ENCODE assay signal across 10 cellular contexts in the genomic region with DNA sequence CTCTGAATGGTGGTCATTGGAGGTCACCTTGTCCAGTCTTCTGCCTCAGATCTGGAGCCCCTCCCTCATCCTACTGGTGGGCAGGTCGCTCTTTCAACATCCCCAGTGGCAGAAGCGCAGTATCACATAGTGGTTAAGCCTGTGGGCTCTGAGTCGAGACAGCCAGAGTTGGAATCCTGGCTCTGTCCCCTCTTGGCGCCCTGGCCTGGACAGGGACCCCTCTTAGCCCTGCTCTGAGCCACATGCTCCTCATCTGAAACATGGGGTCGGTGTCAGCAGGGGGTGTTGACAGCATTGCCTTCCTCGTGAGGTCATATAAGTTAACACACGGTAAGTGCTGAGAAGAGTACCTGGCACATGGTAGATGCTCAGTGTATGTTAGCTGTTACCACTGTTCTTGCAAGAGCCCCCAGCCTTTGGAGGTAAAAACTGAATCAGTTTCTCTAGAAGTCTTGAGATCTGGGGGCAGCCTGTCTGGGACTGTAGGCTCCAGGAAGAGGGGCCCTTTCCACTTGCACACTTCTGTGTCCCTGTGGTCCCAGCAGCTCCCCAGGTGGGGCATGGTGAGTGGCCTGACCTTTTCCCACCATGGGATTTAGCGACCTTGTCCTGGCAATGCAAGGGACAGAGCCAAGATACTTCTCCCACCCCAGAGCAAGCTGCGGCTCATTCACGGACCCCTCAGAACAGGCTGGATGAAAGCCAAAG. TPM values are rescaled to one million over a fixed set of nuclear protein-coding genes. Genes with fewer than 3 reads are reported as not detected.
DNase-seq lines count a peak whose midpoint lies in the region; ATAC-seq lines count a peak whose summit lies in the region.
"Had no signal": no experiment of that assay in that cellular context is flagged by ENCODE, and none has a peak within 500 bp of the region (broad histone marks: within the 10 kb centered on the region; RNA-seq: fewer than 3 reads in every experiment).

No MANE protein-coding gene starts in this region.

- no peak overlapping the region for H3K14ac ChIP-seq in mesenchymal stem cell (ENCODE audit: low read length in 2 of 2)

- H3K4me1 ChIP-seq in mesenchymal stem cell (ENCODE audit: control insufficient read depth, insufficient read depth, low read depth, low read length) (peaks cover 54% of the 10 kb centered on the region), thymus (ENCODE audit: control insufficient read depth, insufficient read depth, low read length) (peaks cover 31% of the 10 kb centered on the region)

- no peaks in the 10 kb centered on the region for H3K9me3 Mint-ChIP-seq in activated naive CD4-positive, alpha-beta T cell treated with anti-CD3 and anti-CD28 coated beads for 36 hours
- no peaks in the 10 kb centered on the region for H3K9me3 Mint-ChIP-seq in activated naive CD8-positive, alpha-beta T cell treated with anti-CD3 and anti-CD28 coated beads, Interleukin-2, amount 50 U/mL, for 24 hours

- H3K27ac ChIP-seq in mesenchymal stem cell (ENCODE audit: low read length, poor library complexity, severe bottlenecking) (no peak overlapping the region), thymus (ENCODE audit: low read depth) (peak overlapping the region; percentile 57)

- CTCF ChIA-PET in activated naive CD4-positive, alpha-beta T cell treated with anti-CD3 and anti-CD28 coated beads for 36 hours (lab: Charles Lee): no interaction called here

- H4K91ac ChIP-seq in mesenchymal stem cell (ENCODE audit: low read length): no peak overlapping the region

- no peaks in the 10 kb centered on the region for H3K27me3 Mint-ChIP-seq in activated naive CD4-positive, alpha-beta T cell treated with anti-CD3 and anti-CD28 coated beads for 36 hours (ENCODE audit: low read depth)
- H3K27me3 Mint-ChIP-seq in activated naive CD8-positive, alpha-beta T cell treated with anti-CD3 and anti-CD28 coated beads, Interleukin-2, amount 50 U/mL, for 24 hours: no peaks in the 10 kb centered on the region

- H3K27ac Mint-ChIP-seq in activated naive CD4-positive, alpha-beta T cell treated with anti-CD3 and anti-CD28 coated beads for 36 hours: peak overlapping the region; percentile 99
- H3K27ac Mint-ChIP-seq in activated naive CD8-positive, alpha-beta T cell treated with anti-CD3 and anti-CD28 coated beads, Interleukin-2, amount 50 U/mL, for 24 hours: peak overlapping the region; percentile 98

- H3K23ac ChIP-seq in mesenchymal stem cell (ENCODE audit: low read length in 2 of 2): no peak overlapping the region

- H2AK5ac ChIP-seq in mesenchymal stem cell (ENCODE audit: low read length, severe bottlenecking): peak overlapping the region; percentile 84

- H3K9ac ChIP-seq in mesenchymal stem cell (ENCODE audit: low read length): peak overlapping the region; percentile 97

- H2BK120ac ChIP-seq in mesenchymal stem cell (ENCODE audit: low read depth, low read length): no peak overlapping the region

- H3K4me3 Mint-ChIP-seq in activated naive CD4-positive, alpha-beta T cell treated with anti-CD3 and anti-CD28 coated beads for 36 hours: peak overlapping the region; percentile 87
- peak overlapping the region; percentile 98 for H3K4me3 Mint-ChIP-seq in activated naive CD8-positive, alpha-beta T cell treated with anti-CD3 and anti-CD28 coated beads, Interleukin-2, amount 50 U/mL, for 24 hours

- H3K9me3 ChIP-seq in mesenchymal stem cell (ENCODE audit: control insufficient read depth, low read length) (no peaks in the 10 kb centered on the region), thymus (ENCODE audit: control insufficient read depth) (no peaks in the 10 kb centered on the region), MG63 (no peaks in the 10 kb centered on the region)

- no peak overlapping the region for H2BK5ac ChIP-seq in mesenchymal stem cell (ENCODE audit: low read depth, low read length, poor library complexity, severe bottlenecking)

- intact Hi-C loops in activated naive CD4-positive, alpha-beta T cell treated with anti-CD3 and anti-CD28 coated beads for 36 hours (cut with micrococcal nuclease): no loop called here

- no peak for DNase-seq in activated naive CD4-positive, alpha-beta T cell treated with anti-CD3 and anti-CD28 coated beads for 36 hours
- DNase-seq in activated naive CD4-positive, alpha-beta T cell treated with anti-CD3 and anti-CD28 coated beads, Interleukin-2, amount 50 U/mL, for 16 hours: no peak
- DNase-seq in activated naive CD8-positive, alpha-beta T cell treated with anti-CD3 and anti-CD28 coated beads, Interleukin-2, amount 50 U/mL, for 24 hours: no peak
- DNase-seq in mesenchymal stem cell: no peak
- no peak for DNase-seq in MG63
- DNase-seq: cortex of kidney, NCI-H1105 had no signal

- H3K4me3 ChIP-seq in mesenchymal stem cell (ENCODE audit: insufficient read depth in 1 of 2, low read depth in 1 of 2, low read length in 2 of 2) (no peak overlapping the region), thymus (ENCODE audit: low read length) (no peak overlapping the region), MG63 (no peak overlapping the region)

- peaks cover 35% of the 10 kb centered on the region for H3K4me1 Mint-ChIP-seq in activated naive CD4-positive, alpha-beta T cell treated with anti-CD3 and anti-CD28 coated beads for 36 hours (ENCODE audit: low read depth)
- peaks cover 38% of the 10 kb centered on the region for H3K4me1 Mint-ChIP-seq in activated naive CD8-positive, alpha-beta T cell treated with anti-CD3 and anti-CD28 coated beads, Interleukin-2, amount 50 U/mL, for 24 hours

- H3K18ac ChIP-seq in mesenchymal stem cell (ENCODE audit: low read depth in 1 of 2, low read length in 2 of 2): no peak overlapping the region

- H2BK12ac ChIP-seq in mesenchymal stem cell (ENCODE audit: low read length in 2 of 2): no peak overlapping the region

- H2AFZ ChIP-seq in mesenchymal stem cell (ENCODE audit: low read depth, low read length): no peak overlapping the region

- H2BK15ac ChIP-seq in mesenchymal stem cell (ENCODE audit: low read depth, poor library complexity, severe bottlenecking): no peak overlapping the region

- peaks cover 62% of the 10 kb centered on the region for H3K36me3 Mint-ChIP-seq in activated naive CD4-positive, alpha-beta T cell treated with anti-CD3 and anti-CD28 coated beads for 36 hours (ENCODE audit: low read depth)
- peaks cover 67% of the 10 kb centered on the region for H3K36me3 Mint-ChIP-seq in activated naive CD8-positive, alpha-beta T cell treated with anti-CD3 and anti-CD28 coated beads, Interleukin-2, amount 50 U/mL, for 24 hours (ENCODE audit: low read depth)

- no peak for ATAC-seq in activated naive CD8-positive, alpha-beta T cell treated with anti-CD3 and anti-CD28 coated beads, Interleukin-2, amount 50 U/mL, for 24 hours
- no peak for ATAC-seq in GM18870 (IDR thresholded peaks at IDR 0.05; ENCODE audit: unreplicated experiment)
- ATAC-seq in HG02623 (IDR thresholded peaks at IDR 0.05; ENCODE audit: unreplicated experiment): no peak

- 95% methylated on average over 10 of the region's 10 CpGs for WGBS in mesenchymal stem cell
- WGBS in thymus: 94% methylated on average over 10 of the region's 10 CpGs

- H4K8ac ChIP-seq in mesenchymal stem cell (ENCODE audit: low read length): peak overlapping the region; percentile 45

- H3K4me2 ChIP-seq in mesenchymal stem cell (ENCODE audit: low read length, poor library complexity, severe bottlenecking): no peak overlapping the region

- peaks cover 74 to 82% of the 10 kb centered on the region in 2 experiments for H3K36me3 ChIP-seq in mesenchymal stem cell (ENCODE audit: control insufficient read depth in 1 of 2, insufficient read depth in 2 of 2, low read depth in 1 of 2, low read length in 2 of 2)
- H3K36me3 ChIP-seq in thymus (ENCODE audit: control insufficient read depth, insufficient read depth): peaks cover 55% of the 10 kb centered on the region
- H3K36me3 ChIP-seq in MG63: peaks cover 60% of the 10 kb centered on the region

- H3K27me3 ChIP-seq in mesenchymal stem cell (ENCODE audit: control insufficient read depth in 1 of 2, insufficient read depth in 1 of 2, low read length in 2 of 2): no peaks in the 10 kb centered on the region
- H3K27me3 ChIP-seq in thymus (ENCODE audit: control insufficient read depth, insufficient read depth): no peaks in the 10 kb centered on the region
- no peaks in the 10 kb centered on the region for H3K27me3 ChIP-seq in MG63

- H3K4ac ChIP-seq in mesenchymal stem cell (ENCODE audit: low read depth in 1 of 2, low read length in 2 of 2): peak overlapping the region in 1 of 2 experiments; percentile 85

- H3K79me1 ChIP-seq in mesenchymal stem cell (replicated peaks; ENCODE audit: low read length, poor library complexity, severe bottlenecking): peaks cover 27% of the 10 kb centered on the region

RNA-seq across cellular contexts. Expression of a gene that starts 6.4 kb away (rescaled TPM):
- total RNA-seq in activated naive CD4-positive, alpha-beta T cell treated with anti-CD3 and anti-CD28 coated beads for 36 hours: 10 to 100 TPM; 29.0 to 33.6 TPM
- 11.2 TPM for polyA plus RNA-seq in mesenchymal stem cell (2013, experiment 1 of 2)
- polyA plus RNA-seq in mesenchymal stem cell (2013, experiment 2 of 2): 11.4 TPM
- polyA plus RNA-seq in thymus: 11.7 TPM
- total RNA-seq in MG63 (2014; rRNA removed; shearing (Covaris generic); ENCODE audit: low replicate concordance): 2.2 and 3.8 TPM in 2 replicates

RNA-seq across cellular contexts. Expression of a gene that starts 33.8 kb away (rescaled TPM):
- 10 to 100 TPM; 57.5 to 62.8 TPM for total RNA-seq in activated naive CD4-positive, alpha-beta T cell treated with anti-CD3 and anti-CD28 coated beads for 36 hours
- 51.7 TPM for polyA plus RNA-seq in mesenchymal stem cell (2013, experiment 1 of 2)
- polyA plus RNA-seq in mesenchymal stem cell (2013, experiment 2 of 2): 53.1 TPM
- 107 TPM for polyA plus RNA-seq in thymus
- 64.6 and 68.7 TPM in 2 replicates for total RNA-seq in MG63 (2014; rRNA removed; shearing (Covaris generic); ENCODE audit: low replicate concordance)
